ENCODE assay signal across 13 cellular contexts in the genomic region with DNA sequence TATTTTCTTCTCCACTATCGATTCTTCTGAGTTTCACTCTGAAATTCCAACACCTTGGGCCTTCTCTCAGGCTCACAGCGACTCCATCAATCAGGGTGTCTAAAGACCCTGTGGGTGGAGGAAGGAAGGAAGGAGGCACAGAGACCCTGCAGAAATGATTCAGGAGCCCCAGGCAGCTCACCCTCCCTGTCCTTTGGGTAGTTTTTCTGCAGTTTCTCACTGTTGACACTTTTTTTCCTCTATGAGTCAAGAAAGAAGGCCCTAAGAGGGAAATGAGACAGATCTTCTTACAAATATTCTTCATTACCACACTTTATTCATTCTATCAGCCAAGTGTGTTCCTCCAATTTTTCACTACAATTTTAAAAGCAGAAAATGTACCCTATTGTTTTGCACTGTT. TPM values are rescaled to one million over a fixed set of nuclear protein-coding genes. Genes with fewer than 3 reads are reported as not detected.
DNase-seq lines count a peak whose midpoint lies in the region; ATAC-seq and TF ChIP-seq lines count a peak whose summit lies in the region.
"Had no signal": no experiment of that assay in that cellular context is flagged by ENCODE, and none has a peak within 500 bp of the region (broad histone marks: within the 10 kb centered on the region; RNA-seq: fewer than 3 reads in every experiment).

No MANE protein-coding gene starts in this region.

- peak; percentile 18 for DNase-seq in mesenteric fat pad (ENCODE audit: low spot score)
- no peak for DNase-seq in type B pancreatic cell (ENCODE audit: extremely low spot score, unreplicated experiment)
- no peak for DNase-seq in mucosa of gallbladder (ENCODE audit: low spot score)
- DNase-seq in HuH-7 (ENCODE audit: low spot score): no peak
- DNase-seq: activated CD4-positive, alpha-beta T cell treated with anti-CD3 and anti-CD28 coated beads, Interleukin-2, amount 50 U/mL, for 48 hours; activated naive CD4-positive, alpha-beta T cell treated with anti-CD3 and anti-CD28 coated beads, Interleukin-2, amount 10 ng/mL, durations not matched to agents 7 days and 5 days; H9; KBM-7; stimulated activated CD4-positive, alpha-beta T cell treated with anti-CD3 and anti-CD28 coated beads, Interleukin-4, amount 100 ng/mL, for 1 hour had no signal

- H3K4me1 Mint-ChIP-seq in type B pancreatic cell (ENCODE audit: unreplicated experiment): no peaks in the 10 kb centered on the region

- no peak overlapping the region for H3K27ac Mint-ChIP-seq in type B pancreatic cell
- H3K27ac Mint-ChIP-seq: activated naive CD4-positive, alpha-beta T cell treated with anti-CD3 and anti-CD28 coated beads, Interleukin-2, amount 10 ng/mL, durations not matched to agents 7 days and 5 days; H9 had no signal

- H3K36me3 Mint-ChIP-seq in type B pancreatic cell: no peaks in the 10 kb centered on the region
- H3K36me3 Mint-ChIP-seq: activated naive CD4-positive, alpha-beta T cell treated with anti-CD3 and anti-CD28 coated beads, Interleukin-2, amount 10 ng/mL, durations not matched to agents 7 days and 5 days had no signal

- H3K9me3 Mint-ChIP-seq in type B pancreatic cell: no peaks in the 10 kb centered on the region
- H3K9me3 Mint-ChIP-seq: activated naive CD4-positive, alpha-beta T cell treated with anti-CD3 and anti-CD28 coated beads, Interleukin-2, amount 10 ng/mL, durations not matched to agents 7 days and 5 days; H9 had no signal

- ATAC-seq in GM19351 (IDR thresholded peaks at IDR 0.05; ENCODE audit: unreplicated experiment): peak; percentile 29
- peak; percentile 14 for ATAC-seq in HG02571 (IDR thresholded peaks at IDR 0.05; ENCODE audit: unreplicated experiment)
- peak; percentile 12 for ATAC-seq in HG03280 (IDR thresholded peaks at IDR 0.05; ENCODE audit: unreplicated experiment)
- ATAC-seq: psoas muscle had no signal

- TF ChIP-seq CTCF in type B pancreatic cell (conservative IDR thresholded peaks at IDR 0.05): no peak

- no peak overlapping the region for H3K4me3 Mint-ChIP-seq in type B pancreatic cell
- H3K4me3 Mint-ChIP-seq: activated naive CD4-positive, alpha-beta T cell treated with anti-CD3 and anti-CD28 coated beads, Interleukin-2, amount 10 ng/mL, durations not matched to agents 7 days and 5 days; H9 had no signal

- H3K27me3 Mint-ChIP-seq in type B pancreatic cell: peaks cover 32% of the 10 kb centered on the region

RNA-seq across cellular contexts. Expression of gene TBXT, which starts 34.2 kb away (rescaled TPM):
- total RNA-seq in mesenteric fat pad: not detected
- total RNA-seq in type B pancreatic cell (ENCODE audit: low replicate concordance): 0.85 and 2.0 TPM in 2 replicates
- total RNA-seq in mucosa of gallbladder: not detected
- total RNA-seq: psoas muscle had no signal
